In genomic region chr1:45521413-45522323, GRCh38 we compare ENCODE assay signal across 8 cellular contexts. TPM values are rescaled to one million over a fixed set of nuclear protein-coding genes. Genes with fewer than 3 reads are reported as not detected.
DNase-seq lines count a peak whose midpoint lies in the region; ATAC-seq and TF ChIP-seq lines count a peak whose summit lies in the region.

Gene PRDX1, minus strand, starts transcription at chr1:45521884. Its CDS starts 2,841 bp downstream, at chr1:45519043.

- H3K79me2 ChIP-seq in OCI-LY3 (ENCODE audit: low read length): peaks cover 47% of the 10 kb centered on the region

- H3K36me3 ChIP-seq in HUES6 (ENCODE audit: control insufficient read depth, insufficient read depth, low read length): peaks cover 27% of the 10 kb centered on the region
- peaks cover 9% of the 10 kb centered on the region for H3K36me3 ChIP-seq in OCI-LY3 (replicated peaks; ENCODE audit: low read depth, low read length)

- H3K4me1 ChIP-seq in HUES6 (ENCODE audit: control insufficient read depth, insufficient read depth, low read length) (peaks cover 26% of the 10 kb centered on the region), OCI-LY3 (ENCODE audit: low read length) (peaks cover 24% of the 10 kb centered on the region), mononuclear cell (ENCODE audit: insufficient read depth, low read length) (peaks cover 42% of the 10 kb centered on the region)

- no peaks in the 10 kb centered on the region for H3K9me3 ChIP-seq in HUES6 (ENCODE audit: control insufficient read depth, insufficient read depth, low read depth, low read length)
- H3K9me3 ChIP-seq in OCI-LY3 (ENCODE audit: insufficient read depth, low read length): no peaks in the 10 kb centered on the region
- no peaks in the 10 kb centered on the region for H3K9me3 ChIP-seq in mononuclear cell (ENCODE audit: low read depth, low read length)

- no peaks in the 10 kb centered on the region for H3K27me3 Mint-ChIP-seq in Calu3 (ENCODE audit: unreplicated experiment)

- TF ChIP-seq CTCF in Calu3 (IDR thresholded peaks at IDR 0.05; ENCODE audit: unreplicated experiment): no peak
- no peak for TF ChIP-seq CTCF in OCI-LY3 (IDR thresholded peaks at IDR 0.05; ENCODE audit: low read depth, low read length)

- H3K9me3 Mint-ChIP-seq in Calu3 (ENCODE audit: low read depth, unreplicated experiment): no peaks in the 10 kb centered on the region

- peak within 1 kb of the TSS; percentile 88 for H3K9ac ChIP-seq in HUES6 (ENCODE audit: low read length)
- peak within 1 kb of the TSS; percentile 96 for H3K9ac ChIP-seq in OCI-LY3 (ENCODE audit: low read length)

- H3K27me3 ChIP-seq in HUES6 (ENCODE audit: control insufficient read depth, insufficient read depth, low read length) (no peaks in the 10 kb centered on the region), OCI-LY3 (ENCODE audit: low read depth, low read length) (no peaks in the 10 kb centered on the region), mononuclear cell (ENCODE audit: insufficient read depth, low read length) (no peaks in the 10 kb centered on the region)

- DNase-seq in Calu3 (peak; percentile 97), activated T-cell treated with anti-CD3 and anti-CD28 coated beads for 1 hour (ENCODE audit: low read depth) (peak; percentile 96), epidermal melanocyte (ENCODE audit: insufficient read length, low spot score) (peak; percentile 81)
- peak; percentile 86 to 92 for DNase-seq in stimulated activated CD8-positive, alpha-beta memory T cell treated with anti-CD3 and anti-CD28 coated beads, Interleukin-4, amount 100 ng/mL, for 1 hour (ENCODE audit: low read depth in 2 of 2, low spot score in 1 of 2)

- peaks cover 65% of the 10 kb centered on the region for H3K36me3 Mint-ChIP-seq in Calu3 (ENCODE audit: insufficient read depth, unreplicated experiment)

- peak within 1 kb of the TSS; percentile 81 for H2AFZ ChIP-seq in OCI-LY3 (ENCODE audit: low read depth, low read length)

- H3K27ac ChIP-seq in HUES6 (ENCODE audit: low read depth, low read length) (peak within 1 kb of the TSS; percentile 94), OCI-LY3 (ENCODE audit: low read length) (peak within 1 kb of the TSS; percentile 83)

- H3K4me3 ChIP-seq in HUES6 (ENCODE audit: low read depth, low read length) (peak within 1 kb of the TSS; percentile 85), OCI-LY3 (ENCODE audit: low read length) (peak within 1 kb of the TSS; percentile 88), mononuclear cell (ENCODE audit: low read length) (peak within 1 kb of the TSS; percentile 94)

- intact Hi-C loops in Calu3 (cut with micrococcal nuclease; ENCODE audit: unreplicated experiment): loop anchor here (2.0 kb wide), 1 partner anchor 29 kb away; the partner anchor contains the start of gene AKR1A1

- peak within 1 kb of the TSS; percentile 99 for H3K27ac Mint-ChIP-seq in Calu3 (ENCODE audit: unreplicated experiment)

- H4K20me1 ChIP-seq in OCI-LY3 (ENCODE audit: insufficient read depth, low read length): peaks cover 8% of the 10 kb centered on the region

- peaks cover 56% of the 10 kb centered on the region for H3K4me1 Mint-ChIP-seq in Calu3 (ENCODE audit: low read depth, unreplicated experiment)

- CTCF ChIA-PET in Calu3 (lab: Charles Lee): interaction anchor here (0.5 to 2.4 kb wide), 5 partner anchors 21 to 444 kb away, joined by 4 to 9 read pairs (median 5); partner anchors contain the start of genes AKR1A1, CCDC163 and MMACHC

- ATAC-seq in GM21423 (IDR thresholded peaks at IDR 0.05; ENCODE audit: unreplicated experiment): peak; percentile 87

- H3K4me2 ChIP-seq in OCI-LY3 (ENCODE audit: low read length): peak within 1 kb of the TSS; percentile 87

- TSS peak; percentile 100 for BruUV-seq in Calu3 (replicated peaks; lab: Mats Ljungman, UMichigan)

- H3K4me3 Mint-ChIP-seq in Calu3 (ENCODE audit: low read depth, unreplicated experiment): peak within 1 kb of the TSS; percentile 84

RNA-seq across cellular contexts. Expression of gene PRDX1, which starts in this region (rescaled TPM):
- total RNA-seq in Calu3 (2022): 686 and 744 TPM in 2 replicates
- total RNA-seq in mononuclear cell: 27.7 TPM

Comparison
In these comparisons a context has a peak if more than half of its experiments do, and no peak if none do; other contexts are left out.
1. Peak in every context shown above with its lines: DNase-seq, ATAC-seq, H3K4me3 ChIP-seq and H3K27ac ChIP-seq.
2. RNA of gene PRDX1 (total RNA-seq): 686 to 744 TPM in Calu3; 27.7 TPM in mononuclear cell (single experiment); every median in the first group is over 10 times any median in the second.